ENCODE assay signal across 1 cellular context in the genomic region with DNA sequence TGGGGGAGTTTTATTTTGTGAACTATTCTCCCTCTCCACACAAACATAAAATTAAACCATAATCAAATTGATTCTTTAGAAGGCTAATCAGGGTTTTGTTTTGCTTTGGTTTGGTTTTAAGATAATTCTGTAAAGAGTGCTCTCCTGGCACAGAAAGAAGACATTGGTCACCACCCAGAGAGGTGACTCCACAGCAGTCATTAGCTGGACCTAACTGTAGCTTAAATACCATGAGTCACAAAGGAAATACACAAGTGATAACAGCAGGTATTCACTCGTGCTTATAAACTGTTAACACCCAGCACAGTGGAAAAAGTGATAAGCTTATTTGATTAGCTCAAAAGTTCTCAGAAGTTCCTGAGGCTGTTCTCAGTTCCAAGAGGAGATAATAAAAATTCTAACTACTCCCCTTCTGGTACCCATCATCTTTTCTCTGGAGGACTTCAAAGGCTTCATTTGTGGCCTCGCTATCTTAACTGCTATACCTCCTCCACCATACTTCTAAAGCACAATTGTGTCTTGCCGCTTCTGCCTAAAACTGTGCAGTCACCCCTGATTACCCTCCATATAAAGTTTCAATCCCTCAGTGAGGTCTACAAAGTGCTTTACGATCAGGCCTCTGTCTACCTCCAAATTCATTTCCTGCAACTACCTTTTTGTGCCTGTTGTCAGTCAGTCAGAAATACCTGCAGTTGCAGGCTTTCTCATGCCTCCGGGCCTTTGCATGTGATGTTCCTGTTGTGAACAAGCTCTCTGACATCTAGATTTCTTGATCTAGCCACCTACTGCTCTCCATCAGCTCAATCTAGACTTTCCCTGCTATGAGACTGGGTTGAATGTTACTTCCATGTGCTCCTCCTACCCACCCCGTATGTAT.
TF ChIP-seq lines count a peak whose summit lies in the region.

No MANE protein-coding gene starts in this region.

TF ChIP-seq in K562, 482 proteins besides CTCF, POLR2A, EP300 and RAD21 (continued from another document and continues in another):
- TF ChIP-seq, protein P1, sequence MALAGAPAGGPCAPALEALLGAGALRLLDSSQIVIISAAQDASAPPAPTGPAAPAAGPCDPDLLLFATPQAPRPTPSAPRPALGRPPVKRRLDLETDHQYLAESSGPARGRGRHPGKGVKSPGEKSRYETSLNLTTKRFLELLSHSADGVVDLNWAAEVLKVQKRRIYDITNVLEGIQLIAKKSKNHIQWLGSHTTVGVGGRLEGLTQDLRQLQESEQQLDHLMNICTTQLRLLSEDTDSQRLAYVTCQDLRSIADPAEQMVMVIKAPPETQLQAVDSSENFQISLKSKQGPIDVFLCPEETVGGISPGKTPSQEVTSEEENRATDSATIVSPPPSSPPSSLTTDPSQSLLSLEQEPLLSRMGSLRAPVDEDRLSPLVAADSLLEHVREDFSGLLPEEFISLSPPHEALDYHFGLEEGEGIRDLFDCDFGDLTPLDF (CRISPR knock-in tag; IDR thresholded peaks at IDR 0.05), result no peak
- peak; percentile 71; the same call in 1 of the 2 replicates for TF ChIP-seq NCOA1 (IDR thresholded peaks at IDR 0.05; ENCODE audit: low read depth)
- no peak for TF ChIP-seq U2AF2 (optimal IDR thresholded peaks at IDR 0.05; ENCODE audit: low read depth, low read length)
- TF ChIP-seq ZNF436 (CRISPR knock-in tag; IDR thresholded peaks at IDR 0.05), result no peak
- no peak for TF ChIP-seq HEY1 (CRISPR knock-in tag; IDR thresholded peaks at IDR 0.05; ENCODE audit: borderline replicate concordance)
- TF ChIP-seq ZNF140 (CRISPR knock-in tag; IDR thresholded peaks at IDR 0.05), result no peak
- no peak for TF ChIP-seq TAF15 (IDR thresholded peaks at IDR 0.05; ENCODE audit: low read depth, low read length)
- TF ChIP-seq JUND (IDR thresholded peaks at IDR 0.05; ENCODE audit: borderline replicate concordance, low read depth, low read length), result peak; percentile 96
- peak; percentile 94; the same call in 2 of the 3 replicates for TF ChIP-seq JUND (tag; IDR thresholded peaks at IDR 0.05; ENCODE audit: borderline replicate concordance, low read depth, low read length)
- no peak for TF ChIP-seq ZNF217 (CRISPR knock-in tag; IDR thresholded peaks at IDR 0.05)
- TF ChIP-seq, protein P2, sequence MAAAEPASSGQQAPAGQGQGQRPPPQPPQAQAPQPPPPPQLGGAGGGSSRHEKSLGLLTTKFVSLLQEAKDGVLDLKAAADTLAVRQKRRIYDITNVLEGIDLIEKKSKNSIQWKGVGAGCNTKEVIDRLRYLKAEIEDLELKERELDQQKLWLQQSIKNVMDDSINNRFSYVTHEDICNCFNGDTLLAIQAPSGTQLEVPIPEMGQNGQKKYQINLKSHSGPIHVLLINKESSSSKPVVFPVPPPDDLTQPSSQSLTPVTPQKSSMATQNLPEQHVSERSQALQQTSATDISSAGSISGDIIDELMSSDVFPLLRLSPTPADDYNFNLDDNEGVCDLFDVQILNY (CRISPR knock-in tag; IDR thresholded peaks at IDR 0.05), result no peak
- no peak for TF ChIP-seq GATA2 (CRISPR knock-in tag; IDR thresholded peaks at IDR 0.05)
- TF ChIP-seq, protein P3, sequence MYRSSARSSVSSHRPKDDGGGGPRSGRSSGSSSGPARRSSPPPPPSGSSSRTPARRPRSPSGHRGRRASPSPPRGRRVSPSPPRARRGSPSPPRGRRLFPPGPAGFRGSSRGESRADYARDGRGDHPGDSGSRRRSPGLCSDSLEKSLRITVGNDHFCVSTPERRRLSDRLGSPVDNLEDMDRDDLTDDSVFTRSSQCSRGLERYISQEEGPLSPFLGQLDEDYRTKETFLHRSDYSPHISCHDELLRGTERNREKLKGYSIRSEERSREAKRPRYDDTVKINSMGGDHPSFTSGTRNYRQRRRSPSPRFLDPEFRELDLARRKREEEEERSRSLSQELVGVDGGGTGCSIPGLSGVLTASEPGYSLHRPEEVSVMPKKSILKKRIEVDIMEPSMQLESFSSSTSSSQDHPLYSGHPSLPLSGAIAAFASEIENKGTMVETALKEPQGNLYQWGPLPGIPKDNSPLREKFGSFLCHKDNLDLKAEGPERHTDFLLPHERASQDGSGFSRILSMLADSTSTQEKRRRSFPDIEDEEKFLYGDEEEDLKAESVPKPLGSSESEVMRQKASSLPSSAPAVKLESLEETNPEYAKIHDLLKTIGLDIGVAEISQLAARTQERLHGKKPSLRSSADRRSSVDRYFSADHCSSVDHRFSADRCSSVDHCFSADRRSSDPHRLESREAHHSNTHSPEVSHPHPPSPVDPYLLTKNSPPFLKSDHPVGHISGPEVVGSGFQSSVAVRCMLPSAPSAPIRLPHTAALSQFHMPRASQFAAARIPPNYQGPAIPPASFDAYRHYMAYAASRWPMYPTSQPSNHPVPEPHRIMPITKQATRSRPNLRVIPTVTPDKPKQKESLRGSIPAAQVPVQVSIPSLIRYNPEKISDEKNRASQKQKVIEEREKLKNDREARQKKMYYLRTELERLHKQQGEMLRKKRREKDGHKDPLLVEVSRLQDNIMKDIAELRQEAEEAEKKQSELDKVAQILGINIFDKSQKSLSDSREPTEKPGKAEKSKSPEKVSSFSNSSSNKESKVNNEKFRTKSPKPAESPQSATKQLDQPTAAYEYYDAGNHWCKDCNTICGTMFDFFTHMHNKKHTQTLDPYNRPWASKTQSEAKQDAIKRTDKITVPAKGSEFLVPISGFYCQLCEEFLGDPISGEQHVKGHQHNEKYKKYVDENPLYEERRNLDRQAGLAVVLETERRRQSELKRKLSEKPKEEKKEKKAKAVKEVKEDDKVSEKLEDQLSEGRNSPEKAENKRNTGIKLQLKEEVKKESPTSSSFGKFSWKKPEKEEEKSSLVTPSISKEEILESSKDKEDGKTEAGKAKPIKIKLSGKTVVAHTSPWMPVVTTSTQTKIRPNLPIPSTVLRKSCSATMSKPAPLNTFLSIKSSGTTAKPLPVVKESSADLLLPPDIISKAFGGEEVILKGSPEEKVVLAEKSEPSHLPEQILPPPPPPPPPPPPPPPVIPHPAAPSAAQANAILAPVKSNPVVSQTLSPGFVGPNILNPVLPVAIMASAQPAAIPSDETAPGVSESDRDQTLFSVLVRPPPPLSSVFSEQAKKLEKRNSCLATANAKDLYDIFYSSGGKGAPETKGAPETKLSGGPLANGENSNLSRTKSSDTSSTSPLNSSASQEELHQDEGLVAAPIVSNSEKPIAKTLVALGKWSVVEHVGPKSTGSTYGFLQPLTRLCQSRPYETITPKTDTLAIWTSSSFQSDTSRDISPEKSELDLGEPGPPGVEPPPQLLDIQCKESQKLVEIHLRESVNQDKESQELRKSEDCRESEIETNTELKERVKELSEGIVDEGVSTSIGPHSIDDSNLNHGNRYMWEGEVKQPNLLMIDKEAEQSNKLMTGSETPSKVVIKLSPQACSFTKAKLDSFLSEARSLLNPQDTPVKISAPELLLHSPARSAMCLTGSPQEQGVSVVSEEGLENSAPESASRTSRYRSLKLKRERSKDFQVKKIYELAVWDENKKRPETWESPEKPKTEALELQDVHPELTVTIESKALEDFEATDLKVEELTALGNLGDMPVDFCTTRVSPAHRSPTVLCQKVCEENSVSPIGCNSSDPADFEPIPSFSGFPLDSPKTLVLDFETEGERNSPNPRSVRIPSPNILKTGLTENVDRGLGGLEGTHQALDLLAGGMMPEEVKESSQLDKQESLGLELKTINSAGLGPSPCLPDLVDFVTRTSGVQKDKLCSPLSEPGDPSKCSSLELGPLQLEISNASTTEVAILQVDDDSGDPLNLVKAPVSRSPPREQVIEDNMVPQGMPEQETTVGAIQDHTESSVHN (IDR thresholded peaks at IDR 0.05; ENCODE audit: borderline replicate concordance in 1 of 2, low read depth in 1 of 2), result no peak
- TF ChIP-seq XRCC3 (IDR thresholded peaks at IDR 0.05), result no peak
- no peak for TF ChIP-seq ZNF79 (CRISPR knock-in tag; IDR thresholded peaks at IDR 0.05; ENCODE audit: low read depth)
- no peak for TF ChIP-seq IRF9 (tag; IDR thresholded peaks at IDR 0.05)
- TF ChIP-seq ELF2 (CRISPR knock-in tag; IDR thresholded peaks at IDR 0.05), result no peak
- no peak for TF ChIP-seq HNRNPLL (IDR thresholded peaks at IDR 0.05; ENCODE audit: low read depth, low read length, poor library complexity, severe bottlenecking)
- no peak for TF ChIP-seq SRSF3 (IDR thresholded peaks at IDR 0.05; ENCODE audit: insufficient read depth, low read length)
- TF ChIP-seq ZNF184 (CRISPR knock-in tag; IDR thresholded peaks at IDR 0.05), result no peak
- no peak for TF ChIP-seq ZKSCAN3 (CRISPR knock-in tag; IDR thresholded peaks at IDR 0.05)
- no peak for TF ChIP-seq NR2C1 (IDR thresholded peaks at IDR 0.05)
- TF ChIP-seq NR2C1 (tag; IDR thresholded peaks at IDR 0.05), result no peak
- TF ChIP-seq, protein P4, sequence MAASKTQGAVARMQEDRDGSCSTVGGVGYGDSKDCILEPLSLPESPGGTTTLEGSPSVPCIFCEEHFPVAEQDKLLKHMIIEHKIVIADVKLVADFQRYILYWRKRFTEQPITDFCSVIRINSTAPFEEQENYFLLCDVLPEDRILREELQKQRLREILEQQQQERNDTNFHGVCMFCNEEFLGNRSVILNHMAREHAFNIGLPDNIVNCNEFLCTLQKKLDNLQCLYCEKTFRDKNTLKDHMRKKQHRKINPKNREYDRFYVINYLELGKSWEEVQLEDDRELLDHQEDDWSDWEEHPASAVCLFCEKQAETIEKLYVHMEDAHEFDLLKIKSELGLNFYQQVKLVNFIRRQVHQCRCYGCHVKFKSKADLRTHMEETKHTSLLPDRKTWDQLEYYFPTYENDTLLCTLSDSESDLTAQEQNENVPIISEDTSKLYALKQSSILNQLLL (CRISPR knock-in tag; IDR thresholded peaks at IDR 0.05; ENCODE audit: borderline replicate concordance), result no peak
- TF ChIP-seq CCAR2 (IDR thresholded peaks at IDR 0.05; ENCODE audit: low read depth, low read length), result no peak
- TF ChIP-seq, protein P5, sequence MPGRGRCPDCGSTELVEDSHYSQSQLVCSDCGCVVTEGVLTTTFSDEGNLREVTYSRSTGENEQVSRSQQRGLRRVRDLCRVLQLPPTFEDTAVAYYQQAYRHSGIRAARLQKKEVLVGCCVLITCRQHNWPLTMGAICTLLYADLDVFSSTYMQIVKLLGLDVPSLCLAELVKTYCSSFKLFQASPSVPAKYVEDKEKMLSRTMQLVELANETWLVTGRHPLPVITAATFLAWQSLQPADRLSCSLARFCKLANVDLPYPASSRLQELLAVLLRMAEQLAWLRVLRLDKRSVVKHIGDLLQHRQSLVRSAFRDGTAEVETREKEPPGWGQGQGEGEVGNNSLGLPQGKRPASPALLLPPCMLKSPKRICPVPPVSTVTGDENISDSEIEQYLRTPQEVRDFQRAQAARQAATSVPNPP (IDR thresholded peaks at IDR 0.05; ENCODE audit: borderline replicate concordance, insufficient read depth, insufficient read length), result no peak
- no peak for TF ChIP-seq ARID2 (IDR thresholded peaks at IDR 0.05)
- TF ChIP-seq TEAD2 (tag; IDR thresholded peaks at IDR 0.05), result no peak
- TF ChIP-seq, protein P6, sequence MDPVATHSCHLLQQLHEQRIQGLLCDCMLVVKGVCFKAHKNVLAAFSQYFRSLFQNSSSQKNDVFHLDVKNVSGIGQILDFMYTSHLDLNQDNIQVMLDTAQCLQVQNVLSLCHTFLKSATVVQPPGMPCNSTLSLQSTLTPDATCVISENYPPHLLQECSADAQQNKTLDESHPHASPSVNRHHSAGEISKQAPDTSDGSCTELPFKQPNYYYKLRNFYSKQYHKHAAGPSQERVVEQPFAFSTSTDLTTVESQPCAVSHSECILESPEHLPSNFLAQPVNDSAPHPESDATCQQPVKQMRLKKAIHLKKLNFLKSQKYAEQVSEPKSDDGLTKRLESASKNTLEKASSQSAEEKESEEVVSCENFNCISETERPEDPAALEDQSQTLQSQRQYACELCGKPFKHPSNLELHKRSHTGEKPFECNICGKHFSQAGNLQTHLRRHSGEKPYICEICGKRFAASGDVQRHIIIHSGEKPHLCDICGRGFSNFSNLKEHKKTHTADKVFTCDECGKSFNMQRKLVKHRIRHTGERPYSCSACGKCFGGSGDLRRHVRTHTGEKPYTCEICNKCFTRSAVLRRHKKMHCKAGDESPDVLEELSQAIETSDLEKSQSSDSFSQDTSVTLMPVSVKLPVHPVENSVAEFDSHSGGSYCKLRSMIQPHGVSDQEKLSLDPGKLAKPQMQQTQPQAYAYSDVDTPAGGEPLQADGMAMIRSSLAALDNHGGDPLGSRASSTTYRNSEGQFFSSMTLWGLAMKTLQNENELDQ (CRISPR knock-in tag; IDR thresholded peaks at IDR 0.05; ENCODE audit: borderline replicate concordance), result no peak
- TF ChIP-seq HNRNPUL1 (IDR thresholded peaks at IDR 0.05; ENCODE audit: low read length), result no peak
- no peak for TF ChIP-seq SLC30A9 (CRISPR knock-in tag; IDR thresholded peaks at IDR 0.05)
- TF ChIP-seq TCF15 (CRISPR knock-in tag; IDR thresholded peaks at IDR 0.05), result no peak
- TF ChIP-seq SNIP1 (IDR thresholded peaks at IDR 0.05; ENCODE audit: low read depth), result no peak
- TF ChIP-seq ESRRB (CRISPR knock-in tag; IDR thresholded peaks at IDR 0.05; ENCODE audit: borderline replicate concordance), result no peak
- TF ChIP-seq DLX4 (CRISPR knock-in tag; IDR thresholded peaks at IDR 0.05), result no peak
- TF ChIP-seq THRAP3 (IDR thresholded peaks at IDR 0.05; ENCODE audit: borderline replicate concordance), result no peak
- peak; percentile 83 for TF ChIP-seq CCNT2 (IDR thresholded peaks at IDR 0.05; ENCODE audit: borderline replicate concordance, extremely low read depth, insufficient read length, low read depth, low read length)
- TF ChIP-seq PHB2 (IDR thresholded peaks at IDR 0.05; ENCODE audit: low read depth), result no peak
- TF ChIP-seq ZNF785 (CRISPR knock-in tag; IDR thresholded peaks at IDR 0.05), result no peak
- no peak for TF ChIP-seq KAT7 (CRISPR knock-in tag; IDR thresholded peaks at IDR 0.05; ENCODE audit: borderline replicate concordance)
- TF ChIP-seq ZBTB34 (CRISPR knock-in tag; IDR thresholded peaks at IDR 0.05), result no peak
- TF ChIP-seq POLR2G (IDR thresholded peaks at IDR 0.05; ENCODE audit: low read depth, low read length), result no peak
- 0 out of 2 replicates have a peak, but pooled peaks have one; percentile 34 for TF ChIP-seq RNF2 (IDR thresholded peaks at IDR 0.05)
